ENCODE assay signal across 8 cellular contexts in the genomic region with DNA sequence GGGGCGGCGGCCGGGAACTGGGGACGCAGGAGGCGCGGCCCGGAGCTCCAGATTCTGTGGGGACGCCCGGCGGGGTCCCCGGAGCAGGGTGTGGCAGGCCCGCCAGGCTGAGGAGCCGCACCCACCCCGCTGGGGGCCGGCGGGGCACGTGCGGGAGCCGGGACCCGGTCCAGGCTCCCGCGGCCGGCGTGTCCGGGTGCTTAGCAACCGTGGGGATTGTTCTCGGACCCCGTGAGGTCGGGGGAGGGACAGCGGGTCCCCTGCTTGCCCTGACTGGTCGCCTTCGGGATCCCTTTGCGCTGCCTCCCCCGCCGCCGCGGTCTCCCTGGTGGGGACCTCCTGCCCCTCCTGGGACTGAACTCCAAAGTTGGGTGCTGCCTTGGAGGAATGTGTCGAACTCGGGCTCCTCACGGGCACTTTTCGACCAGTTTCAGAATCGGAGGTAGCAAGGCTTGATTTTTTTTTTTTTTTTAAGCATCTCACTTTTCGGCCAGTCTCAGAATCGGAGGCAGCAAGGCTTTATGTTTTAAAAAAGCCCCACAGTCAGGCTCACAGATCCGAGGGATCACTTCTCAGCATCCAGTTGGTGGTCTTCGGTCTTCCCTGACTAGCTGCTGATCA. TPM values are rescaled to one million over a fixed set of nuclear protein-coding genes. Genes with fewer than 3 reads are reported as not detected.
DNase-seq lines count a peak whose midpoint lies in the region; ATAC-seq and TF ChIP-seq lines count a peak whose summit lies in the region.

No MANE protein-coding gene starts in this region.

- peaks cover 8 to 17% of the 10 kb centered on the region in 2 donors for H3K4me1 ChIP-seq in left lung

- peak overlapping the region; percentile 87 for H3K4me3 ChIP-seq in GM06990 (replicated peaks; ENCODE audit: low read depth, low read length)
- H3K4me3 ChIP-seq in left lung, result peak overlapping the region; percentile 88 to 92

- H3K4me3 Mint-ChIP-seq in dendritic cell treated with granulocyte-macrophage colony-stimulating factor and Interleukin-4, amounts not matched to agents 40 ng/mL and 50 ng/mL, for 4 days, result peak overlapping the region; percentile 78

- no peak for TF ChIP-seq CTCF in GM06990 (IDR thresholded peaks at IDR 0.05; ENCODE audit: insufficient read depth, low read length, poor library complexity, severe bottlenecking)
- TF ChIP-seq CTCF in VCaP (conservative IDR thresholded peaks at IDR 0.05), result no peak
- TF ChIP-seq CTCF in left lung (IDR thresholded peaks at IDR 0.05), result no peak

- H3K9me3 ChIP-seq in left lung, result no peaks in the 10 kb centered on the region

- H3K27ac Mint-ChIP-seq in dendritic cell treated with granulocyte-macrophage colony-stimulating factor and Interleukin-4, amounts not matched to agents 40 ng/mL and 50 ng/mL, for 4 days, result peak overlapping the region; percentile 92

- peaks cover 16% of the 10 kb centered on the region for H3K4me1 Mint-ChIP-seq in dendritic cell treated with granulocyte-macrophage colony-stimulating factor and Interleukin-4, amounts not matched to agents 40 ng/mL and 50 ng/mL, for 4 days (ENCODE audit: low read depth)

- H3K27me3 ChIP-seq in GM06990 (replicated peaks; ENCODE audit: control insufficient read depth, insufficient read depth, low read length), result no peaks in the 10 kb centered on the region
- H3K27me3 ChIP-seq in left lung, result no peaks in the 10 kb centered on the region

- H3K27ac ChIP-seq in VCaP, result peak overlapping the region; percentile 78
- peak overlapping the region; percentile 88 to 95 for H3K27ac ChIP-seq in left lung

- peak; percentile 31 for ATAC-seq in GM21529 (IDR thresholded peaks at IDR 0.05; ENCODE audit: unreplicated experiment)
- peak; percentile 24 for ATAC-seq in left lung

- DNase-seq in GM06990 (ENCODE audit: extremely low read depth, insufficient read length) (no peak), HuH-7.5 (ENCODE audit: low spot score) (peak; percentile 56), left lung (peak in 1 of 2 donors; percentile 60), middle frontal gyrus (ENCODE audit: extremely low spot score, low spot score) (no peak)
- DNase-seq in stimulated activated CD8-positive, alpha-beta memory T cell treated with anti-CD3 and anti-CD28 coated beads, Interleukin-12 subunit alpha, Interleukin-12 subunit beta, amount 100 ng/mL, for 1 hour (ENCODE audit: low read depth), result peak; percentile 6

- no peaks in the 10 kb centered on the region for H3K27me3 Mint-ChIP-seq in dendritic cell treated with granulocyte-macrophage colony-stimulating factor and Interleukin-4, amounts not matched to agents 40 ng/mL and 50 ng/mL, for 4 days

- H3K9me3 Mint-ChIP-seq in dendritic cell treated with granulocyte-macrophage colony-stimulating factor and Interleukin-4, amounts not matched to agents 40 ng/mL and 50 ng/mL, for 4 days, result no peaks in the 10 kb centered on the region

- H3K36me3 Mint-ChIP-seq in dendritic cell treated with granulocyte-macrophage colony-stimulating factor and Interleukin-4, amounts not matched to agents 40 ng/mL and 50 ng/mL, for 4 days (ENCODE audit: low read depth), result peaks cover 33% of the 10 kb centered on the region

- intact Hi-C loops in dendritic cell treated with granulocyte-macrophage colony-stimulating factor and Interleukin-4, amounts not matched to agents 40 ng/mL and 50 ng/mL, for 4 days (cut with micrococcal nuclease), result no loop called here
- intact Hi-C loops in left lung (cut with DNase I), result no loop called here

- H3K36me3 ChIP-seq in GM06990 (ENCODE audit: control insufficient read depth, insufficient read depth, low read length) (no peaks in the 10 kb centered on the region; the same call in 1 of the 2 replicates), left lung (peaks cover 0 to 22% of the 10 kb centered on the region in 2 donors)

RNA-seq across cellular contexts. Expression of a gene that starts 0.5 kb away (rescaled TPM):
- 10 to 100 TPM; 16.1 to 19.3 TPM for total RNA-seq in left lung

RNA-seq across cellular contexts. Expression of a gene that starts 46.7 kb away (rescaled TPM):
- total RNA-seq in left lung, result 10 to 100 TPM; 79.3 TPM

RNA-seq across cellular contexts. Expression of a gene that starts 54.3 kb away (rescaled TPM):
- 100 to 1,000 TPM; 170 to 341 TPM for total RNA-seq in left lung

Comparison
In these comparisons a context has a peak if more than half of its experiments do, and no peak if none do; other contexts are left out.
1. DNase-seq: peak in HuH-7.5 (single experiment) and stimulated activated CD8-positive, alpha-beta memory T cell treated with anti-CD3 and anti-CD28 coated beads, Interleukin-12 subunit alpha, Interleukin-12 subunit beta, amount 100 ng/mL, for 1 hour (single experiment); none in GM06990 (single experiment) and middle frontal gyrus (single experiment).